ENCODE assay signal across 8 cellular contexts in genomic region chr11:123069878-123070821, GRCh38. TPM values are rescaled to one million over a fixed set of nuclear protein-coding genes. Genes with fewer than 3 reads are reported as not detected.
DNase-seq lines count a peak whose midpoint lies in the region; ATAC-seq and TF ChIP-seq lines count a peak whose summit lies in the region.

No MANE protein-coding gene starts in this region.

- peaks cover 0 to 26% of the 10 kb centered on the region in 2 donors for H3K4me1 ChIP-seq in adrenal gland (replicated peaks in 1 of 2)

- H3K27ac Mint-ChIP-seq in activated T-cell treated with anti-CD3 and anti-CD28 coated beads, Interleukin-2, amount 50 U/mL, for 72 hours: peak overlapping the region; percentile 100
- H3K27ac Mint-ChIP-seq in T-helper 1 cell treated with Interleukin-12 subunit alpha and Interleukin-12 subunit beta and Interleukin-4 antibody, amounts not matched to agents 30 μg/mL and 1 μg/mL, for 36 hours: peak overlapping the region; percentile 99
- H3K27ac Mint-ChIP-seq in nephron: peak overlapping the region in 2 of 3 experiments; percentile 1 to 61

- H3K4me1 Mint-ChIP-seq in activated T-cell treated with anti-CD3 and anti-CD28 coated beads, Interleukin-2, amount 50 U/mL, for 72 hours (ENCODE audit: low read depth): peaks cover 71% of the 10 kb centered on the region
- peaks cover 55% of the 10 kb centered on the region for H3K4me1 Mint-ChIP-seq in T-helper 1 cell treated with Interleukin-12 subunit alpha and Interleukin-12 subunit beta and Interleukin-4 antibody, amounts not matched to agents 30 μg/mL and 1 μg/mL, for 36 hours (ENCODE audit: low read depth)
- peaks cover 39% of the 10 kb centered on the region for H3K4me1 Mint-ChIP-seq in nephron

- H3K9me3 ChIP-seq in adrenal gland (replicated peaks in 1 of 3): no peaks in the 10 kb centered on the region

- no peaks in the 10 kb centered on the region for H3K9me3 Mint-ChIP-seq in activated T-cell treated with anti-CD3 and anti-CD28 coated beads, Interleukin-2, amount 50 U/mL, for 72 hours
- no peaks in the 10 kb centered on the region for H3K9me3 Mint-ChIP-seq in T-helper 1 cell treated with Interleukin-12 subunit alpha and Interleukin-12 subunit beta and Interleukin-4 antibody, amounts not matched to agents 30 μg/mL and 1 μg/mL, for 36 hours
- H3K9me3 Mint-ChIP-seq in nephron: no peaks in the 10 kb centered on the region

- intact Hi-C loops in lower leg skin (cut with DNase I; ENCODE audit: low total_unique reads): no loop called here
- intact Hi-C loops in adrenal gland (cut with DNase I): no loop called here

- H3K27me3 Mint-ChIP-seq in activated T-cell treated with anti-CD3 and anti-CD28 coated beads, Interleukin-2, amount 50 U/mL, for 72 hours (ENCODE audit: low read depth): no peaks in the 10 kb centered on the region
- H3K27me3 Mint-ChIP-seq in T-helper 1 cell treated with Interleukin-12 subunit alpha and Interleukin-12 subunit beta and Interleukin-4 antibody, amounts not matched to agents 30 μg/mL and 1 μg/mL, for 36 hours (ENCODE audit: low read depth): no peaks in the 10 kb centered on the region
- no peaks in the 10 kb centered on the region for H3K27me3 Mint-ChIP-seq in nephron (ENCODE audit: low read depth)

- TF ChIP-seq CTCF in nephron (IDR thresholded peaks at IDR 0.05; ENCODE audit: unreplicated experiment in 3 of 3): no peak
- TF ChIP-seq CTCF in lower leg skin (IDR thresholded peaks at IDR 0.05): no peak
- TF ChIP-seq CTCF in adrenal gland (IDR thresholded peaks at IDR 0.05): no peak

- no peaks in the 10 kb centered on the region for H3K27me3 ChIP-seq in adrenal gland

- peak; percentile 87 to 92 for ATAC-seq in activated T-cell treated with anti-CD3 and anti-CD28 coated beads, Interleukin-2, amount 50 U/mL, for 72 hours (replicated peaks in 1 of 2)
- peak; percentile 61 for ATAC-seq in HG03025 (IDR thresholded peaks at IDR 0.05; ENCODE audit: low FRiP score, unreplicated experiment)

- TF ChIP-seq POLR2A in lower leg skin (IDR thresholded peaks at IDR 0.05) (no peak), adrenal gland (IDR thresholded peaks at IDR 0.05) (no peak)

- no peaks in the 10 kb centered on the region for H3K36me3 Mint-ChIP-seq in activated T-cell treated with anti-CD3 and anti-CD28 coated beads, Interleukin-2, amount 50 U/mL, for 72 hours (ENCODE audit: insufficient read depth in 2 of 2)
- peaks cover 11% of the 10 kb centered on the region for H3K36me3 Mint-ChIP-seq in T-helper 1 cell treated with Interleukin-12 subunit alpha and Interleukin-12 subunit beta and Interleukin-4 antibody, amounts not matched to agents 30 μg/mL and 1 μg/mL, for 36 hours (ENCODE audit: low read depth)
- H3K36me3 Mint-ChIP-seq in nephron (ENCODE audit: low read depth): peaks cover 50% of the 10 kb centered on the region

- no peak for DNase-seq in activated T-cell treated with anti-CD3 and anti-CD28 coated beads, Interleukin-2, amount 50 U/mL, for 72 hours
- DNase-seq in activated T-cell treated with anti-CD3 and anti-CD28 coated beads for 4 hours: no peak
- DNase-seq in mesenteric fat pad (ENCODE audit: low spot score): no peak
- no peak for DNase-seq in lower leg skin (ENCODE audit: low spot score in 2 of 2)
- DNase-seq in adrenal gland: no peak

- H3K27ac ChIP-seq in adrenal gland: peak overlapping the region in 2 of 5 donors; percentile 43 to 48

- peak overlapping the region; percentile 87 to 99 for H3K4me3 Mint-ChIP-seq in activated T-cell treated with anti-CD3 and anti-CD28 coated beads, Interleukin-2, amount 50 U/mL, for 72 hours
- H3K4me3 Mint-ChIP-seq in T-helper 1 cell treated with Interleukin-12 subunit alpha and Interleukin-12 subunit beta and Interleukin-4 antibody, amounts not matched to agents 30 μg/mL and 1 μg/mL, for 36 hours: peak overlapping the region; percentile 82
- H3K4me3 Mint-ChIP-seq in nephron: peak overlapping the region in 1 of 3 experiments; percentile 11

- 73 to 82% methylated on average over 5 of the region's 5 CpGs for WGBS in lower leg skin, 2 donors
- 55 to 71% (median 62%) methylated on average over 5 of the region's 5 CpGs for whole genome bisulfite sequencing in adrenal gland, 4 donors

- H3K36me3 ChIP-seq in adrenal gland (replicated peaks in 1 of 2): no peaks in the 10 kb centered on the region

- H3K4me3 ChIP-seq in lower leg skin (ENCODE audit: low read depth, poor library complexity, severe bottlenecking): no peak overlapping the region
- peak overlapping the region in 1 of 4 donors; percentile 39 for H3K4me3 ChIP-seq in adrenal gland

RNA-seq across cellular contexts. Expression of gene HSPA8, which starts 8.2 kb away (rescaled TPM):
- total RNA-seq in activated T-cell treated with anti-CD3 and anti-CD28 coated beads, Interleukin-2, amount 50 U/mL, for 72 hours: 1,000 to 10,000 TPM; 1,108 to 1,228 TPM
- total RNA-seq in mesenteric fat pad: 1,014 TPM
- total RNA-seq in lower leg skin: 100 to 1,000 TPM; 202 to 485 (median 346) TPM
- 1,000 to 10,000 TPM in 1 of 8 donors, 100 to 1,000 TPM in 7; 464 to 2,466 (median 820) TPM for total RNA-seq in adrenal gland
- 1,000 to 10,000 TPM in 1 of 3 donors, 100 to 1,000 TPM in 1, 10 to 100 TPM in 1; 81.6 to 4,262 (median 125) TPM for polyA plus RNA-seq in adrenal gland

Comparison
In these comparisons a context has a peak if more than half of its experiments do, and no peak if none do; other contexts are left out.
1. H3K27ac Mint-ChIP-seq: peak in every context shown above with its lines; median percentile 100 in activated T-cell treated with anti-CD3 and anti-CD28 coated beads, Interleukin-2, amount 50 U/mL, for 72 hours; 99 in T-helper 1 cell treated with Interleukin-12 subunit alpha and Interleukin-12 subunit beta and Interleukin-4 antibody, amounts not matched to agents 30 μg/mL and 1 μg/mL, for 36 hours; 31 in nephron.